29 cellular contexts compared by ENCODE assay signal in genomic region chr12:145369-145960, GRCh38.
A peak's percentile ranks its signal among the peaks of the same experiment; 100 is the strongest.
DNase-seq lines count a peak whose midpoint lies in the region; ATAC-seq, FAIRE-seq and TF ChIP-seq lines count a peak whose summit lies in the region.
"Had no signal": no experiment of that assay in that cellular context is flagged by ENCODE, and none has a peak within 500 bp of the region (broad histone marks: within the 10 kb centered on the region; RNA-seq: fewer than 3 reads in every experiment).

No MANE protein-coding gene starts in this region.

- H3K9me3 Mint-ChIP-seq in brain (peaks cover 0 to 2% (median 0%) of the 10 kb centered on the region in 5 experiments), nephron progenitor cell (no peaks in the 10 kb centered on the region), MCF 10A (ENCODE audit: unreplicated experiment) (no peaks in the 10 kb centered on the region)
- H3K9me3 Mint-ChIP-seq: activated CD4-positive, alpha-beta memory T cell treated with anti-CD3 and anti-CD28 coated beads, Interleukin-2, amount 10 ng/mL, durations not matched to agents 7 days and 5 days; activated T-helper 17 cell treated with anti-CD3 and anti-CD28 coated beads, Interleukin-2, amount 50 U/mL, for 72 hours; CD8-positive, alpha-beta memory T cell; central memory CD8-positive, alpha-beta T cell; H9; IgD-negative memory B cell; T-cell had no signal

- BruUV-seq in MCF 10A (replicated peaks; lab: Mats Ljungman, UMichigan) = no TSS peak

- H3K27me3 Mint-ChIP-seq in brain = peaks cover 3% of the 10 kb centered on the region
- H3K27me3 Mint-ChIP-seq in nephron progenitor cell (ENCODE audit: low read depth, poor library complexity) = peaks cover 40% of the 10 kb centered on the region
- peaks cover 26% of the 10 kb centered on the region for H3K27me3 Mint-ChIP-seq in MCF 10A (ENCODE audit: insufficient read depth, unreplicated experiment)
- H3K27me3 Mint-ChIP-seq: activated naive CD8-positive, alpha-beta T cell had no signal

- H3K4me3 ChIP-seq in kidney (ENCODE audit: low read length in 2 of 2) = no peak overlapping the region
- H3K4me3 ChIP-seq: Peyer's patch, right atrium auricular region, upper lobe of right lung had no signal

- H3K4me3 Mint-ChIP-seq in brain (peak overlapping the region in 1 of 5 experiments; percentile 23), nephron progenitor cell (peak overlapping the region; percentile 19), MCF 10A (ENCODE audit: unreplicated experiment) (no peak overlapping the region)
- H3K4me3 Mint-ChIP-seq: activated CD4-positive, alpha-beta memory T cell treated with anti-CD3 and anti-CD28 coated beads, Interleukin-2, amount 10 ng/mL, durations not matched to agents 7 days and 5 days; activated naive CD8-positive, alpha-beta T cell; activated T-helper 17 cell treated with anti-CD3 and anti-CD28 coated beads, Interleukin-2, amount 50 U/mL, for 72 hours; CD8-positive, alpha-beta memory T cell; central memory CD8-positive, alpha-beta T cell; H9; IgD-negative memory B cell; T-cell had no signal

- H3K4me1 ChIP-seq in kidney (ENCODE audit: control insufficient read depth in 1 of 2, insufficient read depth in 1 of 2, low read depth in 1 of 2, low read length in 2 of 2) = peaks cover 17 to 25% of the 10 kb centered on the region in 2 donors
- H3K4me1 ChIP-seq: BE2C, right atrium auricular region, upper lobe of right lung had no signal

- H3K36me3 Mint-ChIP-seq in brain = no peaks in the 10 kb centered on the region
- H3K36me3 Mint-ChIP-seq in nephron progenitor cell (ENCODE audit: low read depth) = no peaks in the 10 kb centered on the region
- H3K36me3 Mint-ChIP-seq in MCF 10A (ENCODE audit: insufficient read depth, unreplicated experiment) = no peaks in the 10 kb centered on the region
- H3K36me3 Mint-ChIP-seq: activated naive CD8-positive, alpha-beta T cell; CD8-positive, alpha-beta memory T cell; IgD-negative memory B cell; naive thymus-derived CD4-positive, alpha-beta T cell; T-cell had no signal

- TF ChIP-seq CTCF in brain (conservative IDR thresholded peaks at IDR 0.05) (no peak), kidney (IDR thresholded peaks at IDR 0.05; ENCODE audit: borderline replicate concordance, extremely low read depth, insufficient read depth) (no peak), nephron progenitor cell (IDR thresholded peaks at IDR 0.05) (no peak), GM20000 (IDR thresholded peaks at IDR 0.05; ENCODE audit: extremely low read depth, missing control alignments) (no peak), D721Med (IDR thresholded peaks at IDR 0.05; ENCODE audit: insufficient read depth, missing control alignments) (no peak), MCF 10A (IDR thresholded peaks at IDR 0.05; ENCODE audit: unreplicated experiment) (no peak)

- no peak for ATAC-seq in GM21529 (IDR thresholded peaks at IDR 0.05; ENCODE audit: unreplicated experiment)
- ATAC-seq: activated CD4-positive, CD25-positive, alpha-beta regulatory T cell treated with anti-CD3 and anti-CD28 coated beads, Interleukin-2, amount 50 U/mL, for 24 hours; activated T-helper 17 cell treated with anti-CD3 and anti-CD28 coated beads, Interleukin-2, amount 50 U/mL, for 72 hours; naive thymus-derived CD4-positive, alpha-beta T cell; T-cell; upper lobe of right lung had no signal

- H3K27ac ChIP-seq in kidney (ENCODE audit: low read depth in 2 of 2, low read length in 2 of 2) = peak overlapping the region; percentile 82 to 84
- H3K27ac ChIP-seq: right atrium auricular region, upper lobe of right lung had no signal

- CTCF ChIA-PET in MCF 10A (lab: Yijun Ruan, JAX) = no interaction called here

- intact Hi-C loops in kidney (cut with DNase I) = no loop called here
- intact Hi-C loops in MCF 10A (cut with micrococcal nuclease) = no loop called here

- H3K36me3 ChIP-seq in kidney (ENCODE audit: control insufficient read depth in 1 of 2, insufficient read depth in 2 of 2, low read length in 2 of 2) = no peaks in the 10 kb centered on the region
- H3K36me3 ChIP-seq: BE2C, Peyer's patch, right atrium auricular region, upper lobe of right lung had no signal

- H3K4me1 Mint-ChIP-seq in brain = peaks cover 84% of the 10 kb centered on the region
- peaks cover 93% of the 10 kb centered on the region for H3K4me1 Mint-ChIP-seq in nephron progenitor cell
- H3K4me1 Mint-ChIP-seq in MCF 10A (ENCODE audit: insufficient read depth, unreplicated experiment) = peaks cover 5% of the 10 kb centered on the region
- H3K4me1 Mint-ChIP-seq: activated T-helper 17 cell treated with anti-CD3 and anti-CD28 coated beads, Interleukin-2, amount 50 U/mL, for 72 hours; central memory CD8-positive, alpha-beta T cell had no signal

- no peak for FAIRE-seq in kidney (lab: Jason Lieb, UNC)
- FAIRE-seq in D721Med (lab: Jason Lieb, UNC) = no peak
- FAIRE-seq: astrocyte had no signal

- POLR2A ChIA-PET in MCF 10A (lab: Yijun Ruan, JAX) = interaction anchor here (0.8 kb wide), 1 partner anchor 246 kb away, joined by 3 read pairs; no protein-coding TSS in a partner anchor

- no peaks in the 10 kb centered on the region for H3K9me3 ChIP-seq in kidney (ENCODE audit: control insufficient read depth in 1 of 2, low read length in 2 of 2)
- H3K9me3 ChIP-seq: BE2C, Peyer's patch, right atrium auricular region, upper lobe of right lung had no signal

- peak overlapping the region in 1 of 2 donors; percentile 26 for H3K9ac ChIP-seq in kidney (ENCODE audit: low read length in 2 of 2)

- H3K27ac Mint-ChIP-seq in brain (peak overlapping the region in 3 of 5 experiments; percentile 47 to 98 (median 85)), nephron progenitor cell (peak overlapping the region; percentile 40), MCF 10A (ENCODE audit: low read depth, unreplicated experiment) (no peak overlapping the region)
- H3K27ac Mint-ChIP-seq: activated CD4-positive, alpha-beta memory T cell treated with anti-CD3 and anti-CD28 coated beads, Interleukin-2, amount 10 ng/mL, durations not matched to agents 7 days and 5 days; activated naive CD8-positive, alpha-beta T cell; activated T-helper 17 cell treated with anti-CD3 and anti-CD28 coated beads, Interleukin-2, amount 50 U/mL, for 72 hours; IgD-negative memory B cell; T-cell had no signal

- DNase-seq in Ammon's horn (ENCODE audit: low spot score) = peak; percentile 14
- DNase-seq in kidney = no peak
- DNase-seq in nephron progenitor cell = peak; percentile 25
- no peak for DNase-seq in GM20000 (ENCODE audit: low spot score)
- no peak for DNase-seq in D721Med (ENCODE audit: insufficient read length, low spot score)
- no peak for DNase-seq in MCF 10A (ENCODE audit: unreplicated experiment)
- DNase-seq: activated CD4-positive, alpha-beta memory T cell treated with anti-CD3 and anti-CD28 coated beads, Interleukin-2, amount 10 ng/mL, durations not matched to agents 7 days and 5 days; activated CD8-positive, alpha-beta memory T cell treated with anti-CD3 and anti-CD28 coated beads, Interleukin-2, amount 50 U/mL, for 48 hours; BE2C; CD8-positive, alpha-beta memory T cell; H9; mesendoderm; naive thymus-derived CD4-positive, alpha-beta T cell; NCI-H1105; NCI-H1930; NCI-H526; Peyer's patch; stimulated activated CD4-positive, alpha-beta T cell treated with anti-CD3 and anti-CD28 coated beads, Interleukin-4, amount 100 ng/mL, for 1 hour; T-cell; upper lobe of right lung had no signal

Comparison
In these comparisons a context has a peak if more than half of its experiments do, and no peak if none do; other contexts are left out.
1. DNase-seq: peak in Ammon's horn (single experiment) and nephron progenitor cell (single experiment); none in kidney (single experiment), GM20000 (single experiment), D721Med (single experiment) and MCF 10A (single experiment).